Comparison of ENCODE assay signal across 20 cellular contexts in genomic region chr5:32222723-32223470, GRCh38.
DNase-seq lines count a peak whose midpoint lies in the region.
"Had no signal": no experiment of that assay in that cellular context is flagged by ENCODE, and none has a peak within 500 bp of the region (broad histone marks: within the 10 kb centered on the region; RNA-seq: fewer than 3 reads in every experiment).

No MANE protein-coding gene starts in this region.

- no peaks in the 10 kb centered on the region for H3K27me3 ChIP-seq in HAP-1 (ENCODE audit: low read depth)
- H3K27me3 ChIP-seq in muscle layer of duodenum (ENCODE audit: low read depth, low read length) = no peaks in the 10 kb centered on the region
- H3K27me3 ChIP-seq: hepatocyte, neural progenitor cell had no signal

- H3K4me1 ChIP-seq in HAP-1 = peaks cover 17% of the 10 kb centered on the region
- H3K4me1 ChIP-seq in muscle layer of duodenum (ENCODE audit: control insufficient read depth in 1 of 2, insufficient read depth in 2 of 2, low read length in 2 of 2) = peaks cover 0 to 9% of the 10 kb centered on the region in 2 donors

- H3K27ac ChIP-seq in muscle layer of duodenum (ENCODE audit: low read length) = peak overlapping the region; percentile 20
- H3K27ac ChIP-seq: hepatocyte, HL-60, neural progenitor cell had no signal

- DNase-seq in DMS79 (lab: John Stamatoyannopoulos, UW) (peak; percentile 42), HAP-1 (ENCODE audit: low spot score in 2 of 2) (peak; percentile 81 to 85), NCI-H345 treated with DMSO at 0.1 percent for 48 hours (lab: John Stamatoyannopoulos, UW; ENCODE audit: unreplicated experiment) (peak; percentile 63), hippocampal formation (lab: John Stamatoyannopoulos, UW) (no peak), Ammon's horn (ENCODE audit: low spot score) (no peak), epidermal melanocyte (ENCODE audit: insufficient read length, low spot score) (no peak)
- DNase-seq: activated CD4-positive, alpha-beta T cell treated with anti-CD3 and anti-CD28 coated beads for 48 hours; activated CD8-positive, alpha-beta memory T cell treated with anti-CD3 and anti-CD28 coated beads, Interleukin-2, amount 10 ng/mL, durations not matched to agents 7 days and 5 days; CD8-positive, alpha-beta T cell; cerebellar nuclear complex; foreskin fibroblast; HFFc6; left ventricle myocardium inferior; NCI-H1092 treated with DMSO at 0.1 percent for 48 hours; NCI-H226; substantia nigra had no signal

- in situ Hi-C loops in HAP-1 (cut with MboI; ENCODE audit: low sequenced_read_pairs) = no loop called here

- no peaks in the 10 kb centered on the region; the same call in 1 of the 2 replicates for H3K36me3 ChIP-seq in HAP-1 (replicated peaks)
- no peaks in the 10 kb centered on the region for H3K36me3 ChIP-seq in muscle layer of duodenum (ENCODE audit: control insufficient read depth in 1 of 2, insufficient read depth in 2 of 2, low read length in 2 of 2)
- H3K36me3 ChIP-seq: neural progenitor cell had no signal

- H3K9me3 ChIP-seq in HAP-1 (no peaks in the 10 kb centered on the region), muscle layer of duodenum (ENCODE audit: control insufficient read depth in 1 of 2, low read length in 2 of 2) (no peaks in the 10 kb centered on the region)
- H3K9me3 ChIP-seq: left ventricle myocardium inferior had no signal

- H3K4me3 ChIP-seq in HAP-1 (no peak overlapping the region), muscle layer of duodenum (ENCODE audit: low read depth in 1 of 2, low read length in 2 of 2) (no peak overlapping the region)
- H3K4me3 ChIP-seq: hepatocyte, left ventricle myocardium inferior, neural progenitor cell had no signal

Comparison
In these comparisons a context has a peak if more than half of its experiments do, and no peak if none do; other contexts are left out.
1. DNase-seq: peak in DMS79 (single experiment), HAP-1 (2 of 2) and NCI-H345 treated with DMSO at 0.1 percent for 48 hours (single experiment); none in hippocampal formation (0 of 2), Ammon's horn (single experiment) and epidermal melanocyte (single experiment).